Comparison of ENCODE assay signal across 31 cellular contexts in genomic region chr10:34343764-34344163, GRCh38.
DNase-seq lines count a peak whose midpoint lies in the region; ATAC-seq and TF ChIP-seq lines count a peak whose summit lies in the region.
"Had no signal": no experiment of that assay in that cellular context is flagged by ENCODE, and none has a peak within 500 bp of the region (broad histone marks: within the 10 kb centered on the region; RNA-seq: fewer than 3 reads in every experiment).

No MANE protein-coding gene starts in this region.

- peak overlapping the region; percentile 35 for H3K27ac Mint-ChIP-seq in MCF 10A (ENCODE audit: low read depth, unreplicated experiment)
- H3K27ac Mint-ChIP-seq: activated naive CD4-positive, alpha-beta T cell treated with anti-CD3 and anti-CD28 coated beads, Interleukin-2, amount 50 U/mL, for 24 hours; B cell; CD8-positive, alpha-beta memory T cell; WTC11 had no signal

- H3K4me3 ChIP-seq in breast epithelium (no peak overlapping the region), astrocyte of the spinal cord (ENCODE audit: low read depth, low read length) (no peak overlapping the region), fibroblast of lung (replicated peaks in 1 of 4; ENCODE audit: control extremely low read depth in 1 of 4, insufficient read depth in 1 of 4, low read depth in 3 of 4, low read length in 4 of 4) (no peak overlapping the region), gastrocnemius medialis (no peak overlapping the region)
- H3K4me3 ChIP-seq: ascending aorta, esophagus muscularis mucosa, HAP-1, heart left ventricle, psoas muscle, transverse colon had no signal

- H3K27me3 ChIP-seq in breast epithelium (no peaks in the 10 kb centered on the region), fibroblast of lung (ENCODE audit: control insufficient read depth, insufficient read depth, low read length) (no peaks in the 10 kb centered on the region), gastrocnemius medialis (no peaks in the 10 kb centered on the region)
- H3K27me3 ChIP-seq: ascending aorta, esophagus muscularis mucosa, heart left ventricle, transverse colon had no signal

- H3K27ac ChIP-seq in breast epithelium (no peak overlapping the region), fibroblast of lung (ENCODE audit: insufficient read depth, low read length) (no peak overlapping the region), gastrocnemius medialis (no peak overlapping the region)
- H3K27ac ChIP-seq: 22Rv1, esophagus muscularis mucosa, heart left ventricle, psoas muscle, transverse colon had no signal

- no peaks in the 10 kb centered on the region for H3K9me3 Mint-ChIP-seq in MCF 10A (ENCODE audit: unreplicated experiment)
- H3K9me3 Mint-ChIP-seq: activated naive CD4-positive, alpha-beta T cell treated with anti-CD3 and anti-CD28 coated beads, Interleukin-2, amount 50 U/mL, for 24 hours; WTC11 had no signal

- in situ Hi-C loops in astrocyte of the spinal cord (cut with HindIII; ENCODE audit: low sequenced_read_pairs) (no loop called here), gastrocnemius medialis (cut with MboI; ENCODE audit: low sequenced_read_pairs in 4 of 4) (no loop called here)

- CTCF ChIA-PET in MCF 10A (lab: Yijun Ruan, JAX): no interaction called here

- no TSS peak for BruUV-seq in MCF 10A (replicated peaks; lab: Mats Ljungman, UMichigan)

- no peak for TF ChIP-seq CTCF in MCF 10A (IDR thresholded peaks at IDR 0.05; ENCODE audit: unreplicated experiment)
- no peak for TF ChIP-seq CTCF in breast epithelium (IDR thresholded peaks at IDR 0.05)
- TF ChIP-seq CTCF in astrocyte of the spinal cord (IDR thresholded peaks at IDR 0.05; ENCODE audit: low read depth, low read length): no peak
- no peak for TF ChIP-seq CTCF in fibroblast of lung (conservative IDR thresholded peaks at IDR 0.05 in 1 of 2, IDR thresholded peaks at IDR 0.05 in 1 of 2; ENCODE audit: low read depth in 1 of 2, low read length in 2 of 2)
- no peak for TF ChIP-seq CTCF in gastrocnemius medialis (IDR thresholded peaks at IDR 0.05 in 4 of 5, conservative IDR thresholded peaks at IDR 0.05 in 1 of 5)

- no peak overlapping the region for H3K4me2 ChIP-seq in fibroblast of lung (ENCODE audit: extremely low read depth, insufficient read depth, low read length)

- H3K4me1 Mint-ChIP-seq in MCF 10A (ENCODE audit: insufficient read depth, unreplicated experiment): no peaks in the 10 kb centered on the region
- H3K4me1 Mint-ChIP-seq: activated naive CD4-positive, alpha-beta T cell treated with anti-CD3 and anti-CD28 coated beads, Interleukin-2, amount 50 U/mL, for 24 hours; B cell had no signal

- DNase-seq in MCF 10A (ENCODE audit: unreplicated experiment) (peak; percentile 26), breast epithelium (ENCODE audit: low spot score in 2 of 2) (no peak), astrocyte of the spinal cord (ENCODE audit: low read depth, low spot score) (peak; percentile 27), fibroblast of lung (ENCODE audit: low read depth in 2 of 2) (peak; percentile 42 to 45), gastrocnemius medialis (no peak), NCI-H524 treated with DMSO at 0.1 percent for 48 hours (lab: John Stamatoyannopoulos, UW) (no peak), NCI-H1930 (lab: John Stamatoyannopoulos, UW) (no peak)
- DNase-seq: activated CD4-positive, alpha-beta T cell treated with anti-CD3 and anti-CD28 coated beads, Interleukin-2, amount 50 U/mL, for 48 hours; activated CD8-positive, alpha-beta memory T cell treated with anti-CD3 and anti-CD28 coated beads, Interleukin-2, amount 50 U/mL, for 4 hours; CD8-positive, alpha-beta memory T cell; cerebellar nuclear complex; effector CD8-positive, alpha-beta T cell; heart left ventricle; Kasumi-1; left cardiac atrium; mesendoderm; NCI-H187; NCI-H774; psoas muscle; Right ventricle myocardium superior; SW 1271; T1000; transverse colon had no signal

- no peak for TF ChIP-seq POLR2A in breast epithelium (IDR thresholded peaks at IDR 0.05)
- TF ChIP-seq POLR2A in gastrocnemius medialis (IDR thresholded peaks at IDR 0.05): no peak

- H3K79me2 ChIP-seq in fibroblast of lung (ENCODE audit: control insufficient read depth, insufficient read depth, low read length): no peaks in the 10 kb centered on the region

- H3K27me3 Mint-ChIP-seq in MCF 10A (ENCODE audit: insufficient read depth, unreplicated experiment): no peaks in the 10 kb centered on the region
- H3K27me3 Mint-ChIP-seq: activated naive CD4-positive, alpha-beta T cell treated with anti-CD3 and anti-CD28 coated beads, Interleukin-2, amount 50 U/mL, for 24 hours; B cell; CD8-positive, alpha-beta memory T cell had no signal

- H3K36me3 ChIP-seq in breast epithelium: no peaks in the 10 kb centered on the region
- H3K36me3 ChIP-seq in fibroblast of lung (ENCODE audit: control insufficient read depth, insufficient read depth, low read length): no peaks in the 10 kb centered on the region
- H3K36me3 ChIP-seq in gastrocnemius medialis: no peaks in the 10 kb centered on the region
- H3K36me3 ChIP-seq: ascending aorta, HAP-1, transverse colon had no signal

- no peak overlapping the region for H3K9ac ChIP-seq in fibroblast of lung (ENCODE audit: insufficient read depth, low read length)

- H4K20me1 ChIP-seq in fibroblast of lung (ENCODE audit: control insufficient read depth, extremely low read depth, insufficient read depth, low read length): no peaks in the 10 kb centered on the region

- POLR2A ChIA-PET in MCF 10A (lab: Yijun Ruan, JAX): no interaction called here

- no peak overlapping the region for H2AFZ ChIP-seq in fibroblast of lung (ENCODE audit: low read length)

- intact Hi-C loops in MCF 10A (cut with micrococcal nuclease): no loop called here
- intact Hi-C loops in breast epithelium (cut with DNase I; ENCODE audit: low total_unique reads): no loop called here
- intact Hi-C loops in gastrocnemius medialis (cut with DNase I; ENCODE audit: low total_unique reads): no loop called here

- ATAC-seq in gastrocnemius medialis (no peak), GM19397 (IDR thresholded peaks at IDR 0.05; ENCODE audit: unreplicated experiment) (no peak)
- ATAC-seq: heart left ventricle, left cardiac atrium, psoas muscle, WTC11 had no signal

- H3K4me1 ChIP-seq in breast epithelium (no peaks in the 10 kb centered on the region), fibroblast of lung (ENCODE audit: control insufficient read depth, extremely low read depth, insufficient read depth, low read length) (no peaks in the 10 kb centered on the region), gastrocnemius medialis (no peaks in the 10 kb centered on the region)
- H3K4me1 ChIP-seq: HAP-1, psoas muscle had no signal

- H3K36me3 Mint-ChIP-seq in MCF 10A (ENCODE audit: insufficient read depth, unreplicated experiment): peaks cover 40% of the 10 kb centered on the region
- H3K36me3 Mint-ChIP-seq: activated naive CD4-positive, alpha-beta T cell treated with anti-CD3 and anti-CD28 coated beads, Interleukin-2, amount 50 U/mL, for 24 hours; CD8-positive, alpha-beta memory T cell had no signal

- H3K4me3 Mint-ChIP-seq in MCF 10A (ENCODE audit: unreplicated experiment): no peak overlapping the region
- H3K4me3 Mint-ChIP-seq: activated naive CD4-positive, alpha-beta T cell treated with anti-CD3 and anti-CD28 coated beads, Interleukin-2, amount 50 U/mL, for 24 hours; B cell; CD8-positive, alpha-beta memory T cell; WTC11 had no signal

- H3K9me3 ChIP-seq in breast epithelium: no peaks in the 10 kb centered on the region
- H3K9me3 ChIP-seq in fibroblast of lung (ENCODE audit: control insufficient read depth, insufficient read depth, low read depth, low read length): no peaks in the 10 kb centered on the region
- H3K9me3 ChIP-seq in gastrocnemius medialis: no peaks in the 10 kb centered on the region
- H3K9me3 ChIP-seq: ascending aorta, esophagus muscularis mucosa, HAP-1, heart left ventricle, psoas muscle, transverse colon had no signal

Comparison
In these comparisons a context has a peak if more than half of its experiments do, and no peak if none do; other contexts are left out.
1. DNase-seq: peak in MCF 10A (single experiment), astrocyte of the spinal cord (single experiment) and fibroblast of lung (2 of 2); none in breast epithelium (0 of 2), gastrocnemius medialis (0 of 2), NCI-H524 treated with DMSO at 0.1 percent for 48 hours (single experiment) and NCI-H1930 (0 of 2).